23 cellular contexts compared by ENCODE assay signal in the genomic region with DNA sequence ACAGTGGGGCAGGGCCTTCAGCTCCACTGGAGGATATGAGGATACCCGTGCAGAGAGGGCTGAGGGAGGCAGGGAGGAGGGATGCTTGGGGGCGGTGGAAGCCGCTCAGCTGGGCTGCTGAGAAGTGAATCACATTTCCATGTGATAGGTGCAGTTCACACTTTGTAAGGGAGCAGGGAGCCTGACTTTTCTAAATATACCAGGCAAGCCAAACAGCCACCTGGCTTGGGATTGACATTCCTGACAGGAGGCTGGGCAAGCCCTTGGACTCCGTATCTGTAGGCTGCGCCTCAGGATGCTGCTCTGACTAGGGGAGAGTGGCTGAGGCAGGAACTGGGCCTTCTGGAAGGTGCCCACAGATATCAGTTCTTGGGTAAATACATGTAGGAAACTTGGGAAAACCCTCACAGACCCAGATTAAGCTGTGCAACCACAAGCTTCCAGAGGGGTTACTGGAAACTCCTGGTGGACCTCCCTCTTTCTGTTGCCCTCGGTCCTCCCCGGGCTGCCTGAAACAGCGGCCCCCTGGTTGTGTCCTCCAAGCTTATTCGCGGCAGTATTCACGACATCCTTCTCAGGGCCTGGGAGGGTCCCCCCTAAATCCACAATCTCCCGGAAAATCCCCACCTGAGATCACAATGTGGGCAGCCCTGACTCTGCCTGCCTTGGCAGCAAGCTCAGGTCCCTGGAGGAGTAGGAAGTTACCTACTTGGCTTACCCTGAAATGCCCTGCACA. TPM values are rescaled to one million over a fixed set of nuclear protein-coding genes. Genes with fewer than 3 reads are reported as not detected.
"Had no signal": no experiment of that assay in that cellular context is flagged by ENCODE, and none has a peak within 500 bp of the region (broad histone marks: within the 10 kb centered on the region; RNA-seq: fewer than 3 reads in every experiment).

No MANE protein-coding gene starts in this region.

- ATAC-seq: activated CD8-positive, alpha-beta T cell treated with anti-CD3 and anti-CD28 coated beads for 36 hours; left lung; SK-N-SH treated with all-trans-retinoic acid at 6 μM for 48 hours; stimulated activated naive B cell treated with anti-CD40 and anti-IgM and Interleukin-4, amounts not matched to agents 10 μg/mL and 1 μg/mL and 100 μg/mL, for 72 hours; T-cell had no signal

- H3K27ac ChIP-seq: esophagus muscularis mucosa, left lung, ovary, thoracic aorta, upper lobe of left lung had no signal

- H3K36me3 Mint-ChIP-seq: brain; memory B cell; naive B cell; stimulated activated naive B cell treated with anti-CD40 and anti-IgM and Interleukin-4, amounts not matched to agents 10 μg/mL and 1 μg/mL and 100 μg/mL, for 72 hours; T-cell had no signal

- H3K4me3 Mint-ChIP-seq: activated B cell treated with CpG ODN at 0.5 μM for 24 hours; activated CD8-positive, alpha-beta T cell treated with anti-CD3 and anti-CD28 coated beads for 36 hours; activated T-cell treated with anti-CD3 and anti-CD28 coated beads, Interleukin-2, amount 50 U/mL, for 24 hours; brain; memory B cell; naive B cell; neural crest cell; stimulated activated naive B cell treated with anti-CD40 and anti-IgM and Interleukin-4, amounts not matched to agents 10 μg/mL and 1 μg/mL and 100 μg/mL, for 72 hours; T-cell had no signal

- H3K9me3 ChIP-seq: esophagus muscularis mucosa, left lung, ovary, thoracic aorta, upper lobe of left lung had no signal

- H3K4me1 ChIP-seq: left lung, upper lobe of left lung had no signal

- DNase-seq: activated B cell treated with CpG ODN at 0.5 μM for 24 hours; activated CD4-positive, alpha-beta T cell treated with anti-CD3 and anti-CD28 coated beads for 48 hours; activated CD8-positive, alpha-beta T cell treated with anti-CD3 and anti-CD28 coated beads for 36 hours; activated naive CD4-positive, alpha-beta T cell treated with Interleukin-2 at 50 U/mL for 16 hours; activated T-cell treated with anti-CD3 and anti-CD28 coated beads, Interleukin-2, amount 50 U/mL, for 24 hours; cerebellar nuclear complex; cortex of kidney; kidney; left lung; naive B cell; ovary; stimulated activated naive B cell treated with anti-CD40 and anti-IgM and Interleukin-4, amounts not matched to agents 10 μg/mL and 1 μg/mL and 100 μg/mL, for 72 hours; T-cell had no signal

- H3K4me3 ChIP-seq: esophagus muscularis mucosa, left lung, ovary, thoracic aorta, upper lobe of left lung had no signal

- H3K9me3 Mint-ChIP-seq: activated B cell treated with CpG ODN at 0.5 μM for 24 hours; activated CD8-positive, alpha-beta T cell treated with anti-CD3 and anti-CD28 coated beads for 36 hours; activated T-cell treated with anti-CD3 and anti-CD28 coated beads, Interleukin-2, amount 50 U/mL, for 24 hours; activated T-helper 2 cell treated with anti-CD3 and anti-CD28 coated beads, Interferon-gamma antibody, Interleukin-2, Interleukin-4, amounts not matched to agents 10 μg/mL and 5 μg/mL and 100 μg/mL, durations not matched to agents 14 hours and 24 hours and 36 hours; memory B cell; naive B cell; neural crest cell; stimulated activated naive B cell treated with anti-CD40 and anti-IgM and Interleukin-4, amounts not matched to agents 10 μg/mL and 1 μg/mL and 100 μg/mL, for 72 hours; T-cell had no signal

- H3K27ac Mint-ChIP-seq: activated B cell treated with CpG ODN at 0.5 μM for 24 hours; activated CD8-positive, alpha-beta T cell treated with anti-CD3 and anti-CD28 coated beads for 36 hours; activated T-cell treated with anti-CD3 and anti-CD28 coated beads, Interleukin-2, amount 50 U/mL, for 24 hours; activated T-helper 2 cell treated with anti-CD3 and anti-CD28 coated beads, Interferon-gamma antibody, Interleukin-2, Interleukin-4, amounts not matched to agents 10 μg/mL and 5 μg/mL and 100 μg/mL, durations not matched to agents 14 hours and 24 hours and 36 hours; brain; memory B cell; naive B cell; stimulated activated naive B cell treated with anti-CD40 and anti-IgM and Interleukin-4, amounts not matched to agents 10 μg/mL and 1 μg/mL and 100 μg/mL, for 72 hours; T-cell had no signal

- H3K4me1 Mint-ChIP-seq: brain, T-cell had no signal

- H3K36me3 ChIP-seq: esophagus muscularis mucosa, left lung, ovary, thoracic aorta, upper lobe of left lung had no signal

- FAIRE-seq: kidney had no signal

- H3K27me3 ChIP-seq: esophagus muscularis mucosa, ovary, upper lobe of left lung had no signal

RNA-seq across cellular contexts. Expression of a gene that starts 33.0 kb away (rescaled TPM):
- total RNA-seq: activated B cell treated with CpG ODN at 0.5 μM for 24 hours; activated CD8-positive, alpha-beta T cell treated with anti-CD3 and anti-CD28 coated beads for 36 hours; activated T-helper 2 cell treated with anti-CD3 and anti-CD28 coated beads, Interferon-gamma antibody, Interleukin-2, Interleukin-4, amounts not matched to agents 10 μg/mL and 5 μg/mL and 100 μg/mL, durations not matched to agents 14 hours and 24 hours and 36 hours; glomerular endothelial cell; mononuclear cell had no signal
